In genomic region chr14:23320584-23321571, GRCh38 we compare ENCODE assay signal across 1 cellular context.
TF ChIP-seq lines count a peak whose summit lies in the region.

Gene PABPN1 (plus strand): TSS chr14:23321457. CDS start chr14:23321470, 13 bp downstream.

TF ChIP-seq in K562, 482 proteins besides CTCF, POLR2A, EP300 and RAD21 (continued from another document and continues in another):
- TF ChIP-seq ZBTB40 (IDR thresholded peaks at IDR 0.05) (peak; percentile 65; the same call in 1 of the 2 replicates), ZBTB40 (CRISPR knock-in tag; IDR thresholded peaks at IDR 0.05) (no peak), TCF7 (IDR thresholded peaks at IDR 0.05; ENCODE audit: borderline replicate concordance) (no peak), USF1 (CRISPR knock-in tag; IDR thresholded peaks at IDR 0.05) (peak; percentile 96), HMBOX1 (IDR thresholded peaks at IDR 0.05) (no peak), MYBL2 (IDR thresholded peaks at IDR 0.05; ENCODE audit: low read depth) (no peak; the same call in 1 of the 2 replicates), MYBL2 (CRISPR knock-in tag; IDR thresholded peaks at IDR 0.05; ENCODE audit: borderline replicate concordance) (no peak), ZNF584 (CRISPR knock-in tag; IDR thresholded peaks at IDR 0.05; ENCODE audit: low read depth) (no peak), CGGBP1 (CRISPR knock-in tag; IDR thresholded peaks at IDR 0.05) (peak; percentile 79; the same call in 1 of the 2 replicates), PCBP1 (IDR thresholded peaks at IDR 0.05; ENCODE audit: low read depth, low read length, poor library complexity, severe bottlenecking) (no peak), SMAD4 (CRISPR knock-in tag; conservative IDR thresholded peaks at IDR 0.05) (peak; percentile 42; the same call in 1 of the 2 replicates), CEBPZ (IDR thresholded peaks at IDR 0.05; ENCODE audit: borderline replicate concordance, low read depth, low read length) (peak; percentile 98), ZNF217 (CRISPR knock-in tag; IDR thresholded peaks at IDR 0.05) (no peak), NR0B1 (IDR thresholded peaks at IDR 0.05; ENCODE audit: partially characterized antibody) (no peak), ZNF76 (CRISPR knock-in tag; IDR thresholded peaks at IDR 0.05; ENCODE audit: borderline replicate concordance) (no peak), ZKSCAN1 (IDR thresholded peaks at IDR 0.05; ENCODE audit: low read depth, low read length) (no peak), POU5F1 (IDR thresholded peaks at IDR 0.05; ENCODE audit: borderline replicate concordance, low read depth, low read length, partially characterized antibody) (no peak), ZNF561 (CRISPR knock-in tag; conservative IDR thresholded peaks at IDR 0.05) (no peak), THAP7 (CRISPR knock-in tag; IDR thresholded peaks at IDR 0.05) (peak; percentile 15; the same call in 1 of the 2 replicates), SMAD1 (IDR thresholded peaks at IDR 0.05; ENCODE audit: low read depth, low read length, partially characterized antibody) (no peak), ELF2 (CRISPR knock-in tag; IDR thresholded peaks at IDR 0.05) (peak; percentile 31; the same call in 1 of the 2 replicates), IRF1 (CRISPR knock-in tag; IDR thresholded peaks at IDR 0.05; ENCODE audit: borderline replicate concordance) (no peak), ZNF324 (CRISPR knock-in tag; IDR thresholded peaks at IDR 0.05) (no peak), CREB1 (IDR thresholded peaks at IDR 0.05) (peak; percentile 94), CREB1 (CRISPR knock-in tag; IDR thresholded peaks at IDR 0.05) (peak; percentile 92), ZNF263 (CRISPR knock-in tag; IDR thresholded peaks at IDR 0.05; ENCODE audit: borderline replicate concordance) (no peak; the same call in 1 of the 2 replicates), FIP1L1 (IDR thresholded peaks at IDR 0.05; ENCODE audit: low read depth, low read length, poor library complexity, severe bottlenecking) (no peak), XRCC5 (IDR thresholded peaks at IDR 0.05; ENCODE audit: low read depth, low read length) (peak; percentile 50; the same call in 1 of the 2 replicates), ZBTB26 (CRISPR knock-in tag; IDR thresholded peaks at IDR 0.05) (no peak), CBX1 (IDR thresholded peaks at IDR 0.05; ENCODE audit: low read depth) (no peak), KAT7 (CRISPR knock-in tag; IDR thresholded peaks at IDR 0.05; ENCODE audit: borderline replicate concordance) (peak; percentile 18; the same call in 1 of the 2 replicates), RAD51 (IDR thresholded peaks at IDR 0.05; ENCODE audit: borderline replicate concordance, low read depth) (peak; percentile 97), SFPQ (IDR thresholded peaks at IDR 0.05; ENCODE audit: low read depth, low read length) (no peak), ZNF639 (CRISPR knock-in tag; conservative IDR thresholded peaks at IDR 0.05 in 1 of 2, IDR thresholded peaks at IDR 0.05 in 1 of 2) (peak in 1 of 2 experiments; percentile 99; a peak in 2 of 4 replicates)
